ENCODE assay signal across 1 cellular context in genomic region chr17:8248751-8249607, GRCh38.
TF ChIP-seq lines count a peak whose summit lies in the region.

TSS of gene PFAS (plus strand) at chr17:8249289. CDS start at chr17:8253938, 4,649 bp downstream.

TF ChIP-seq in GM12878, 131 proteins besides CTCF, POLR2A, EP300 and RAD21 (continued from another document):
- TF ChIP-seq SMC3 (IDR thresholded peaks at IDR 0.05; ENCODE audit: borderline replicate concordance, low read length) (no peak), FOXK2 (IDR thresholded peaks at IDR 0.05) (no peak), RUNX3 (IDR thresholded peaks at IDR 0.05; ENCODE audit: low read length) (peak; percentile 64), ZNF687 (IDR thresholded peaks at IDR 0.05) (peak; percentile 50), NFYA (IDR thresholded peaks at IDR 0.05; ENCODE audit: borderline replicate concordance, low read depth, low read length) (no peak), ATF2 (IDR thresholded peaks at IDR 0.05; ENCODE audit: low read length) (peak; percentile 64; the same call in 1 of the 2 replicates), SUZ12 (IDR thresholded peaks at IDR 0.05; ENCODE audit: unreplicated experiment) (no peak), BMI1 (IDR thresholded peaks at IDR 0.05; ENCODE audit: borderline replicate concordance) (no peak), NR2C1 (IDR thresholded peaks at IDR 0.05) (peak; percentile 43), GATAD2B (conservative IDR thresholded peaks at IDR 0.05; ENCODE audit: low read depth) (no peak), IRF3 (IDR thresholded peaks at IDR 0.05) (no peak), NFIC (IDR thresholded peaks at IDR 0.05; ENCODE audit: low read depth, low read length) (peak; percentile 38; the same call in 1 of the 2 replicates), ZNF622 (IDR thresholded peaks at IDR 0.05) (no peak), SREBF2 (IDR thresholded peaks at IDR 0.05; ENCODE audit: low read length) (no peak), JUNB (IDR thresholded peaks at IDR 0.05) (peak; percentile 28; the same call in 1 of the 2 replicates), MEF2B (IDR thresholded peaks at IDR 0.05; ENCODE audit: partially characterized antibody, poor library complexity, severe bottlenecking) (peak; percentile 49), PML (IDR thresholded peaks at IDR 0.05; ENCODE audit: low read length) (peak; percentile 84), CHD2 (IDR thresholded peaks at IDR 0.05; ENCODE audit: borderline replicate concordance, low read depth, low read length) (peak; percentile 65; the same call in 1 of the 2 replicates), KLF5 (IDR thresholded peaks at IDR 0.05; ENCODE audit: partially characterized antibody) (no peak), POU2F2 (IDR thresholded peaks at IDR 0.05; ENCODE audit: borderline replicate concordance, low read depth, low read length) (peak; percentile 54; the same call in 1 of the 3 replicates), PAX5 (IDR thresholded peaks at IDR 0.05; ENCODE audit: borderline replicate concordance, low read depth, low read length) (peak; percentile 75; the same call in 1 of the 2 replicates), IKZF1 (conservative IDR thresholded peaks at IDR 0.05) (peak; percentile 77), CBX5 (IDR thresholded peaks at IDR 0.05; ENCODE audit: low read depth) (no peak)
- TF ChIP-seq, protein P1, sequence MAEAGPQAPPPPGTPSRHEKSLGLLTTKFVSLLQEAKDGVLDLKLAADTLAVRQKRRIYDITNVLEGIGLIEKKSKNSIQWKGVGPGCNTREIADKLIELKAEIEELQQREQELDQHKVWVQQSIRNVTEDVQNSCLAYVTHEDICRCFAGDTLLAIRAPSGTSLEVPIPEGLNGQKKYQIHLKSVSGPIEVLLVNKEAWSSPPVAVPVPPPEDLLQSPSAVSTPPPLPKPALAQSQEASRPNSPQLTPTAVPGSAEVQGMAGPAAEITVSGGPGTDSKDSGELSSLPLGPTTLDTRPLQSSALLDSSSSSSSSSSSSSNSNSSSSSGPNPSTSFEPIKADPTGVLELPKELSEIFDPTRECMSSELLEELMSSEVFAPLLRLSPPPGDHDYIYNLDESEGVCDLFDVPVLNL (IDR thresholded peaks at IDR 0.05; ENCODE audit: low read depth, low read length), result peak; percentile 80
- TF ChIP-seq, protein P2, sequence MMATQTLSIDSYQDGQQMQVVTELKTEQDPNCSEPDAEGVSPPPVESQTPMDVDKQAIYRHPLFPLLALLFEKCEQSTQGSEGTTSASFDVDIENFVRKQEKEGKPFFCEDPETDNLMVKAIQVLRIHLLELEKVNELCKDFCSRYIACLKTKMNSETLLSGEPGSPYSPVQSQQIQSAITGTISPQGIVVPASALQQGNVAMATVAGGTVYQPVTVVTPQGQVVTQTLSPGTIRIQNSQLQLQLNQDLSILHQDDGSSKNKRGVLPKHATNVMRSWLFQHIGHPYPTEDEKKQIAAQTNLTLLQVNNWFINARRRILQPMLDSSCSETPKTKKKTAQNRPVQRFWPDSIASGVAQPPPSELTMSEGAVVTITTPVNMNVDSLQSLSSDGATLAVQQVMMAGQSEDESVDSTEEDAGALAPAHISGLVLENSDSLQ (IDR thresholded peaks at IDR 0.05), result peak; percentile 40; the same call in 1 of the 2 replicates
- TF ChIP-seq, protein P3, sequence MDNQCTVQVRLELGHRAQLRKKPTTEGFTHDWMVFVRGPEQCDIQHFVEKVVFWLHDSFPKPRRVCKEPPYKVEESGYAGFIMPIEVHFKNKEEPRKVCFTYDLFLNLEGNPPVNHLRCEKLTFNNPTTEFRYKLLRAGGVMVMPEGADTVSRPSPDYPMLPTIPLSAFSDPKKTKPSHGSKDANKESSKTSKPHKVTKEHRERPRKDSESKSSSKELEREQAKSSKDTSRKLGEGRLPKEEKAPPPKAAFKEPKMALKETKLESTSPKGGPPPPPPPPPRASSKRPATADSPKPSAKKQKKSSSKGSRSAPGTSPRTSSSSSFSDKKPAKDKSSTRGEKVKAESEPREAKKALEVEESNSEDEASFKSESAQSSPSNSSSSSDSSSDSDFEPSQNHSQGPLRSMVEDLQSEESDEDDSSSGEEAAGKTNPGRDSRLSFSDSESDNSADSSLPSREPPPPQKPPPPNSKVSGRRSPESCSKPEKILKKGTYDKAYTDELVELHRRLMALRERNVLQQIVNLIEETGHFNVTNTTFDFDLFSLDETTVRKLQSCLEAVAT (IDR thresholded peaks at IDR 0.05), result no peak
